ENCODE assay signal across 23 cellular contexts in genomic region chr1:200022239-200022804, GRCh38. TPM values are rescaled to one million over a fixed set of nuclear protein-coding genes. Genes with fewer than 3 reads are reported as not detected.
A peak's percentile ranks its signal among the peaks of the same experiment; 100 is the strongest.
DNase-seq lines count a peak whose midpoint lies in the region; ATAC-seq, FAIRE-seq and TF ChIP-seq lines count a peak whose summit lies in the region.
"Had no signal": no experiment of that assay in that cellular context is flagged by ENCODE, and none has a peak within 500 bp of the region (broad histone marks: within the 10 kb centered on the region; RNA-seq: fewer than 3 reads in every experiment).

No MANE protein-coding gene starts in this region.

- H3K27me3 Mint-ChIP-seq in naive thymus-derived CD4-positive, alpha-beta T cell: peaks cover 21 to 41% (median 31%) of the 10 kb centered on the region in 5 donors

- ATAC-seq in HepG2 (no peak), mucosa of descending colon (peak; percentile 33)
- no peak for ATAC-seq in naive thymus-derived CD4-positive, alpha-beta T cell
- ATAC-seq: GM23338 had no signal

- H3K9me3 ChIP-seq in liver (ENCODE audit: control insufficient read depth in 4 of 4, low read length in 3 of 4) (no peaks in the 10 kb centered on the region), HepG2 (ENCODE audit: low read length) (no peaks in the 10 kb centered on the region), esophagus muscularis mucosa (no peaks in the 10 kb centered on the region), mucosa of descending colon (no peaks in the 10 kb centered on the region)
- H3K9me3 ChIP-seq in naive thymus-derived CD4-positive, alpha-beta T cell (ENCODE audit: control insufficient read depth in 2 of 3, low read length in 3 of 3): no peaks in the 10 kb centered on the region
- H3K9me3 ChIP-seq: BLaER1 treated with 17β-estradiol and CSF1 and Interleukin-3, amounts not matched to agents 10 nM and 100 nM; SK-N-SH had no signal

- BruUV-seq in HepG2 (replicated peaks; lab: Mats Ljungman, UMichigan): no TSS peak

- H3K4me2 ChIP-seq in HepG2 (ENCODE audit: low read depth, low read length): no peak overlapping the region
- H3K4me2 ChIP-seq: BLaER1 treated with 17β-estradiol and CSF1 and Interleukin-3, amounts not matched to agents 10 nM and 100 nM; GM23338; KMS-11; SK-N-SH had no signal

- H3K36me3 ChIP-seq in liver (ENCODE audit: control insufficient read depth in 4 of 4, insufficient read depth in 3 of 4, low read depth in 1 of 4, low read length in 3 of 4): no peaks in the 10 kb centered on the region
- H3K36me3 ChIP-seq in HepG2 (replicated peaks in 1 of 2; ENCODE audit: control insufficient read depth in 1 of 2, insufficient read depth in 2 of 2, low read length in 2 of 2): no peaks in the 10 kb centered on the region
- H3K36me3 ChIP-seq in esophagus muscularis mucosa: no peaks in the 10 kb centered on the region
- H3K36me3 ChIP-seq in mucosa of descending colon (ENCODE audit: low read depth): no peaks in the 10 kb centered on the region
- H3K36me3 ChIP-seq in naive thymus-derived CD4-positive, alpha-beta T cell (ENCODE audit: control insufficient read depth in 2 of 3, insufficient read depth in 3 of 3, low read length in 3 of 3): no peaks in the 10 kb centered on the region
- H3K36me3 ChIP-seq: BLaER1 treated with 17β-estradiol and CSF1 and Interleukin-3, amounts not matched to agents 10 nM and 100 nM had no signal

- POLR2A ChIA-PET in HepG2 (lab: Yijun Ruan, JAX): no interaction called here
- POLR2A ChIA-PET in naive thymus-derived CD4-positive, alpha-beta T cell (lab: Charles Lee): no interaction called here

- H3K27me3 ChIP-seq in liver (ENCODE audit: control insufficient read depth in 4 of 4, insufficient read depth in 4 of 4, low read length in 3 of 4) (no peaks in the 10 kb centered on the region), HepG2 (ENCODE audit: control insufficient read depth in 1 of 2, insufficient read depth in 2 of 2, low read length in 2 of 2) (no peaks in the 10 kb centered on the region), esophagus muscularis mucosa (peaks cover 0 to 46% (median 0%) of the 10 kb centered on the region in 4 donors)
- no peaks in the 10 kb centered on the region for H3K27me3 ChIP-seq in naive thymus-derived CD4-positive, alpha-beta T cell (ENCODE audit: control insufficient read depth in 2 of 2, insufficient read depth in 2 of 2, low read length in 2 of 2)

- TF ChIP-seq RAD21 in liver (IDR thresholded peaks at IDR 0.05): peak; percentile 35 to 40
- no peak for TF ChIP-seq RAD21 in HepG2 (CRISPR knock-in tag; IDR thresholded peaks at IDR 0.05)

- TF ChIP-seq CTCF in liver (IDR thresholded peaks at IDR 0.05; ENCODE audit: low read depth, low read length, missing input control) (no peak), HepG2 (CRISPR knock-in tag; IDR thresholded peaks at IDR 0.05) (no peak), esophagus muscularis mucosa (IDR thresholded peaks at IDR 0.05) (no peak), mucosa of descending colon (IDR thresholded peaks at IDR 0.05) (no peak)

- WGBS in liver: 28% methylated on average over 4 of the region's 4 CpGs
- under 1% methylated on average over 4 of the region's 4 CpGs for WGBS in HepG2 (ENCODE audit: low lambda C conversion rate)
- WGBS in esophagus muscularis mucosa: 71% methylated on average over 4 of the region's 4 CpGs

- in situ Hi-C loops in HepG2 (cut with HindIII; ENCODE audit: extremely low pct_ligation_motif_present, low pct_unique_long_range_greater_than_20kb): no loop called here

- FAIRE-seq in HepG2 (lab: Jason Lieb, UNC): no peak
- FAIRE-seq: G401.6 had no signal

- H3K9me3 Mint-ChIP-seq in naive thymus-derived CD4-positive, alpha-beta T cell: peaks cover 0 to 3% (median 0%) of the 10 kb centered on the region in 11 donors
- H3K9me3 Mint-ChIP-seq: CD4-positive, alpha-beta T cell; GM23338; H9; IgD-negative memory B cell had no signal

- H2AFZ ChIP-seq in HepG2 (ENCODE audit: low read length): no peak overlapping the region
- H2AFZ ChIP-seq: GM23338 had no signal

- no peak overlapping the region for H3K27ac Mint-ChIP-seq in naive thymus-derived CD4-positive, alpha-beta T cell
- H3K27ac Mint-ChIP-seq: CD4-positive, alpha-beta T cell; GM23338; H9; IgD-negative memory B cell had no signal

- TF ChIP-seq EP300 in HepG2 (IDR thresholded peaks at IDR 0.05; ENCODE audit: low read depth in 2 of 2, low read length in 2 of 2) (no peak), HepG2 (CRISPR knock-in tag; IDR thresholded peaks at IDR 0.05; ENCODE audit: borderline replicate concordance) (no peak), esophagus muscularis mucosa (IDR thresholded peaks at IDR 0.05) (no peak)

- H3K4me1 ChIP-seq in liver (ENCODE audit: control insufficient read depth in 4 of 4, insufficient read depth in 4 of 4, low read length in 3 of 4) (peaks cover 4 to 24% (median 12%) of the 10 kb centered on the region in 4 donors), HepG2 (ENCODE audit: insufficient read depth, low read length) (peaks cover 6% of the 10 kb centered on the region), esophagus muscularis mucosa (no peaks in the 10 kb centered on the region), mucosa of descending colon (ENCODE audit: low read depth) (peaks cover 10% of the 10 kb centered on the region)
- no peaks in the 10 kb centered on the region for H3K4me1 ChIP-seq in naive thymus-derived CD4-positive, alpha-beta T cell (ENCODE audit: control insufficient read depth in 2 of 2, insufficient read depth in 2 of 2, low read length in 2 of 2)
- H3K4me1 ChIP-seq: BLaER1 treated with 17β-estradiol and CSF1 and Interleukin-3, amounts not matched to agents 10 nM and 100 nM had no signal

- no peaks in the 10 kb centered on the region for H3K79me2 ChIP-seq in HepG2 (ENCODE audit: insufficient read depth, low read length)

- H3K4me1 Mint-ChIP-seq in naive thymus-derived CD4-positive, alpha-beta T cell: no peaks in the 10 kb centered on the region
- H3K4me1 Mint-ChIP-seq: GM23338, H9, IgD-negative memory B cell had no signal

- no peaks in the 10 kb centered on the region for H4K20me1 ChIP-seq in HepG2 (ENCODE audit: insufficient read depth, low read length)
- H4K20me1 ChIP-seq: BLaER1 treated with 17β-estradiol and CSF1 and Interleukin-3, amounts not matched to agents 10 nM and 100 nM had no signal

- H3K36me3 Mint-ChIP-seq in naive thymus-derived CD4-positive, alpha-beta T cell: no peaks in the 10 kb centered on the region
- H3K36me3 Mint-ChIP-seq: IgD-negative memory B cell had no signal

- CTCF ChIA-PET in HepG2 (lab: Yijun Ruan, JAX; ENCODE audit: low intra/inter-chr PET ratio, low total read pairs): no interaction called here
- CTCF ChIA-PET in naive thymus-derived CD4-positive, alpha-beta T cell (lab: Charles Lee): no interaction called here

- H3K27ac ChIP-seq in liver (ENCODE audit: low read depth in 1 of 2, low read length in 2 of 2) (peak overlapping the region; percentile 78 to 83), HepG2 (ENCODE audit: extremely low read length, insufficient read depth, low read length) (no peak overlapping the region), esophagus muscularis mucosa (replicated peaks in 1 of 4) (no peak overlapping the region)
- H3K27ac ChIP-seq in naive thymus-derived CD4-positive, alpha-beta T cell (ENCODE audit: low read depth, low read length): no peak overlapping the region
- H3K27ac ChIP-seq: BLaER1 treated with 17β-estradiol and CSF1 and Interleukin-3, amounts not matched to agents 10 nM and 100 nM; KMS-11 had no signal

- DNase-seq in HepG2 (ENCODE audit: low spot score) (no peak), esophagus muscularis mucosa (ENCODE audit: extremely low spot score) (peak; percentile 14), mucosa of descending colon (no peak), amygdala (lab: John Stamatoyannopoulos, UW) (no peak), SW480 (ENCODE audit: low spot score) (no peak)
- no peak for DNase-seq in naive thymus-derived CD4-positive, alpha-beta T cell
- DNase-seq in stimulated activated CD4-positive, alpha-beta T cell treated with anti-CD3 and anti-CD28 coated beads, Interleukin-15, amount 100 ng/mL, for 24 hours: no peak
- DNase-seq: AML-193; CD4-positive, alpha-beta T cell; H9; MM.1S; NCI-H187; NCI-H2081 treated with DMSO at 0.1 percent for 48 hours; NCI-H2171; NCI-H345; NCI-H510A treated with DMSO at 0.1 percent for 48 hours; SK-N-SH had no signal

- TF ChIP-seq POLR2A in HepG2 (IDR thresholded peaks at IDR 0.05; ENCODE audit: insufficient read depth in 1 of 2, low read depth in 2 of 2, low read length in 2 of 2) (no peak), esophagus muscularis mucosa (IDR thresholded peaks at IDR 0.05; ENCODE audit: low read depth) (no peak)

- H3K9ac ChIP-seq in liver (ENCODE audit: low read depth in 1 of 2, low read length in 2 of 2) (no peak overlapping the region), HepG2 (ENCODE audit: insufficient read depth, low read depth, low read length) (no peak overlapping the region)
- H3K9ac ChIP-seq: BLaER1 treated with 17β-estradiol and CSF1 and Interleukin-3, amounts not matched to agents 10 nM and 100 nM; KMS-11; SK-N-SH had no signal

- intact Hi-C loops in HepG2 (cut with micrococcal nuclease; ENCODE audit: unreplicated experiment): no loop called here
- intact Hi-C loops in esophagus muscularis mucosa (cut with DNase I): no loop called here
- intact Hi-C loops in mucosa of descending colon (cut with DNase I, micrococcal nuclease): no loop called here
- intact Hi-C loops in naive thymus-derived CD4-positive, alpha-beta T cell (cut with micrococcal nuclease): no loop called here

- no peak overlapping the region for H3K4me3 Mint-ChIP-seq in naive thymus-derived CD4-positive, alpha-beta T cell
- H3K4me3 Mint-ChIP-seq: CD4-positive, alpha-beta T cell; GM23338; H9; IgD-negative memory B cell had no signal

- H3K4me3 ChIP-seq in liver (ENCODE audit: low read depth in 1 of 3, low read length in 3 of 3): no peak overlapping the region
- no peak overlapping the region for H3K4me3 ChIP-seq in HepG2 (replicated peaks in 1 of 3; ENCODE audit: insufficient read depth in 1 of 3, low read depth in 2 of 3, low read length in 3 of 3)
- H3K4me3 ChIP-seq in esophagus muscularis mucosa: no peak overlapping the region
- H3K4me3 ChIP-seq in mucosa of descending colon: no peak overlapping the region
- H3K4me3 ChIP-seq in naive thymus-derived CD4-positive, alpha-beta T cell (ENCODE audit: low read length): no peak overlapping the region
- H3K4me3 ChIP-seq: BLaER1 treated with 17β-estradiol and CSF1 and Interleukin-3, amounts not matched to agents 10 nM and 100 nM; GM23338 had no signal

RNA-seq across cellular contexts. Expression of gene NR5A2, which starts 5.2 kb away (rescaled TPM):
- total RNA-seq in liver (10 to 100 TPM; 17.5 to 37.5 TPM), HepG2 (2016; rRNA removed; fragmentation: Illumina TruSeq; extraction: Trizol) (2.8 and 2.9 TPM in 2 replicates), esophagus muscularis mucosa (1 to 10 TPM in 3 of 4 donors, under 1 TPM in 1; 0.83 to 4.0 (median 2.9) TPM), mucosa of descending colon (10 to 100 TPM; 32.7 to 75.3 (median 47.9) TPM)
- polyA plus RNA-seq in liver (10 to 100 TPM; 10.0 to 24.8 TPM), HepG2 (2011; rRNA removed) (0.12 and 0.24 TPM in 2 replicates)
- 1.1 and 1.9 TPM in 2 replicates for total RNA-seq in HepG2 (2016; cell fraction: cytosol; rRNA removed; fragmentation: Illumina TruSeq; extraction: Trizol; ENCODE audit: low read depth)
- 2.4 and 4.2 TPM in 2 replicates for total RNA-seq in HepG2 (2016; cell fraction: insoluble cytoplasmic fraction; rRNA removed; fragmentation: Illumina TruSeq; extraction: Trizol)
- total RNA-seq in HepG2 (2016; cell fraction: membrane; rRNA removed; fragmentation: Illumina TruSeq; extraction: Trizol): 1.6 TPM in 2 replicates
- 5.1 and 5.5 TPM in 2 replicates for total RNA-seq in HepG2 (2016; cell fraction: nucleus; rRNA removed; fragmentation: Illumina TruSeq; extraction: Trizol)
- polyA plus RNA-seq in HepG2 (2011; cell fraction: cytosol; rRNA removed): 0.08 and 0.19 TPM in 2 replicates
- polyA plus RNA-seq in HepG2 (2011; cell fraction: nucleus; rRNA removed): 0.32 and 0.33 TPM in 2 replicates
- polyA plus RNA-seq in HepG2 (2012): 0.12 and 0.17 TPM in 2 replicates
- 0.09 and 0.17 TPM in 2 replicates for polyA plus RNA-seq in HepG2 (2016; cell fraction: cytosol; fragmentation: Illumina TruSeq; extraction: Trizol; ENCODE audit: low read depth)
- 2.0 and 2.5 TPM in 2 replicates for polyA plus RNA-seq in HepG2 (2016; cell fraction: insoluble cytoplasmic fraction; fragmentation: Illumina TruSeq; extraction: Trizol; ENCODE audit: low read depth)
- 0.42 and 0.54 TPM in 2 replicates for polyA plus RNA-seq in HepG2 (2016; cell fraction: membrane; fragmentation: Illumina TruSeq; extraction: Trizol; ENCODE audit: low read depth)
- 2.8 and 3.1 TPM in 2 replicates for polyA plus RNA-seq in HepG2 (2016; cell fraction: nucleus; fragmentation: Illumina TruSeq; extraction: Trizol; ENCODE audit: insufficient read depth, low read depth)
- polyA minus RNA-seq in HepG2 (2011; rRNA and poly(A)+ RNA removed; ENCODE audit: low replicate concordance): 0.10 TPM in 1 of 2 replicates, not detected in the other
- 0.35 and 0.40 TPM in 2 replicates for polyA minus RNA-seq in HepG2 (2011; cell fraction: cytosol; rRNA and poly(A)+ RNA removed)
- 0.99 and 1.4 TPM in 2 replicates for polyA minus RNA-seq in HepG2 (2011; cell fraction: nucleus; rRNA and poly(A)+ RNA removed)
- under 1 TPM in 1 of 5 experiments, not detected in 4; 0.10 TPM for total RNA-seq in naive thymus-derived CD4-positive, alpha-beta T cell
- polyA plus RNA-seq in naive thymus-derived CD4-positive, alpha-beta T cell: not detected
- total RNA-seq: CD4-positive, alpha-beta T cell had no signal
- polyA plus RNA-seq: SK-N-SH had no signal

Comparison
In these comparisons a context has a peak if more than half of its experiments do, and no peak if none do; other contexts are left out.
1. H3K27ac ChIP-seq: peak in liver (2 of 2); none in HepG2 (single experiment), esophagus muscularis mucosa (0 of 4) and naive thymus-derived CD4-positive, alpha-beta T cell (single experiment).